9 cellular contexts compared by ENCODE assay signal in the genomic region with DNA sequence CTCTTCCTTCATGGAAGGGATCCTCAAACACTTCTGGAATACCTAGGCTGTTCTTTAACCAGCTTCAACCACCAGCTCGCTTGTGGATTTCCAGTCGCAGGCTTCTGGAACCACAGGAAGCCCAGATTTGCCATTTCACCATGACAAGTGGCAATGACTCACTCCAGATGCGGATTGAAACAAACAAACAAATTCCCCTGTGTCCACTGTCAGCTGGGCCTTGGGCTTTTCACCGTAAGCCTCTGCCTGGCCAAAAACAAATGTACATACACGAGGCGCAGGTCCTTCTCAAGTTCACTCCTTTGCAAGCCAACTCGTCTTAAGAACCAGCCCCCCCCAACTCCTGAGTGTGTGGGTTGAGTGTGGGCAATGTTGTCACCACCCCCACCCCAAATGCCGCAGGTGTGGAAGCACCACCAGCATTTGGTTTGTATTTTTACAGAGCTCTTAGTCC. TPM values are rescaled to one million over a fixed set of nuclear protein-coding genes. Genes with fewer than 3 reads are reported as not detected.
DNase-seq lines count a peak whose midpoint lies in the region; ATAC-seq and TF ChIP-seq lines count a peak whose summit lies in the region.
"Had no signal": no experiment of that assay in that cellular context is flagged by ENCODE, and none has a peak within 500 bp of the region (broad histone marks: within the 10 kb centered on the region; RNA-seq: fewer than 3 reads in every experiment).

No MANE protein-coding gene starts in this region.

- no peak overlapping the region for H3K27ac ChIP-seq in colonic mucosa

- peaks cover 3% of the 10 kb centered on the region for H3K4me1 ChIP-seq in colonic mucosa

- peaks cover 4% of the 10 kb centered on the region for H3K36me3 ChIP-seq in colonic mucosa

- intact Hi-C loops in colonic mucosa (cut with DNase I) = loop anchor here (10.0 kb wide), 1 partner anchor 1498 kb away; no protein-coding TSS in a partner anchor

- no peak overlapping the region for H3K9ac ChIP-seq in colonic mucosa (ENCODE audit: low read depth in 2 of 2, low read length in 2 of 2)

- H3K9me3 ChIP-seq in colonic mucosa = no peaks in the 10 kb centered on the region

- H3K4me3 ChIP-seq in fibroblast of mammary gland (ENCODE audit: control insufficient read depth, low read depth, low read length) = no peak overlapping the region
- no peak overlapping the region for H3K4me3 ChIP-seq in colonic mucosa

- ATAC-seq in GM21526 (IDR thresholded peaks at IDR 0.05; ENCODE audit: low FRiP score, unreplicated experiment) = no peak

- no peaks in the 10 kb centered on the region for H3K27me3 ChIP-seq in colonic mucosa

- no peak for TF ChIP-seq CTCF in fibroblast of mammary gland (conservative IDR thresholded peaks at IDR 0.05; ENCODE audit: control insufficient read depth, insufficient read depth, low read depth, low read length)
- TF ChIP-seq CTCF in colonic mucosa (IDR thresholded peaks at IDR 0.05) = no peak

- DNase-seq in ELF-1 (ENCODE audit: low read depth, low spot score) (peak; percentile 63), SW480 (ENCODE audit: low spot score) (peak; percentile 75), fibroblast of mammary gland (ENCODE audit: low read depth) (peak; percentile 90), putamen (ENCODE audit: low spot score) (peak; percentile 26), colonic mucosa (no peak), T-helper 9 cell (no peak), NCI-H748 (lab: John Stamatoyannopoulos, UW; ENCODE audit: unreplicated experiment) (no peak)
- DNase-seq: SIG-M5 had no signal

RNA-seq across cellular contexts. Expression of a gene that starts 8.8 kb away (rescaled TPM):
- 10 to 100 TPM in 1 of 2 donors, 1 to 10 TPM in 1; 8.8 to 30.2 TPM for total RNA-seq in colonic mucosa

RNA-seq across cellular contexts. Expression of a gene that starts 34.1 kb away (rescaled TPM):
- total RNA-seq in colonic mucosa = not detected

Comparison
In these comparisons a context has a peak if more than half of its experiments do, and no peak if none do; other contexts are left out.
1. DNase-seq: peak in ELF-1 (single experiment), SW480 (single experiment), fibroblast of mammary gland (single experiment) and putamen (single experiment); none in colonic mucosa (single experiment), T-helper 9 cell (single experiment) and NCI-H748 (single experiment).